ENCODE assay signal across 15 cellular contexts in the genomic region with DNA sequence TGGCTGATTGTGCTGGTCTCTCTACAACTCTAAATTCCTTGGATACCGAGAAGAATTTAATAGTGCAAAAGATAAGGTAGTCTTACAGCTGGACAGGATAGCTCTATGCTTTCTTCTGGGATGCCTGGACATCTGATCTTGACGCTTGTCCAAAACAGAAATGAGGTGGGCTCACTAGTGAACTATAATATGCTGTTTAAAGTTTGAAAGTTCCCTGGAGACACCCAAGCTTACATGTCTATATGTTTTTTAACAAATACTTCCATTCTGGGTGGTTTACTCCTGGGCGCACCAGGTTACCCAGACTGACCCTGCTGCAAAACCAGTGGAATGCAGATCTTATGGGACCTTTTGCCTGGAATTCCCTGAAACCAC.
A peak's percentile ranks its signal among the peaks of the same experiment; 100 is the strongest.
DNase-seq lines count a peak whose midpoint lies in the region; ATAC-seq and TF ChIP-seq lines count a peak whose summit lies in the region.
"Had no signal": no experiment of that assay in that cellular context is flagged by ENCODE, and none has a peak within 500 bp of the region (broad histone marks: within the 10 kb centered on the region; RNA-seq: fewer than 3 reads in every experiment).

No MANE protein-coding gene starts in this region.

- H3K9me3 ChIP-seq in OCI-LY3 (ENCODE audit: insufficient read depth, low read length): no peaks in the 10 kb centered on the region
- H3K9me3 ChIP-seq: A549 had no signal

- no peaks in the 10 kb centered on the region for H3K27me3 Mint-ChIP-seq in Calu3 (ENCODE audit: unreplicated experiment)
- H3K27me3 Mint-ChIP-seq in activated T-cell treated with anti-CD3 and anti-CD28 coated beads, Interleukin-2, amount 50 U/mL, for 4 hours (ENCODE audit: low read depth): no peaks in the 10 kb centered on the region
- H3K27me3 Mint-ChIP-seq in activated CD8-positive, alpha-beta memory T cell treated with anti-CD3 and anti-CD28 coated beads, Interleukin-2, amount 10 ng/mL, durations not matched to agents 7 days and 5 days: no peaks in the 10 kb centered on the region
- H3K27me3 Mint-ChIP-seq: CD4-positive, alpha-beta memory T cell; IgD-negative memory B cell had no signal

- H3K36me3 ChIP-seq in OCI-LY3 (replicated peaks; ENCODE audit: low read depth, low read length): no peaks in the 10 kb centered on the region

- H3K4me3 ChIP-seq in OCI-LY3 (ENCODE audit: low read length): peak overlapping the region; percentile 81

- BruUV-seq in Calu3 (replicated peaks; lab: Mats Ljungman, UMichigan): no TSS peak

- no peak for DNase-seq in Calu3
- no peak for DNase-seq in left lobe of liver (ENCODE audit: low spot score)
- DNase-seq in stimulated activated CD4-positive, alpha-beta T cell treated with anti-CD3 and anti-CD28 coated beads, Interleukin-2, amount 100 ng/mL, for 24 hours: no peak
- no peak for DNase-seq in activated T-cell treated with anti-CD3 and anti-CD28 coated beads, Interleukin-2, amount 50 U/mL, for 4 hours
- no peak for DNase-seq in activated CD8-positive, alpha-beta memory T cell treated with anti-CD3 and anti-CD28 coated beads, Interleukin-2, amount 10 ng/mL, durations not matched to agents 7 days and 5 days
- DNase-seq: CD4-positive, alpha-beta memory T cell; NCI-H146; NCI-H2107; NCI-H226 had no signal

- H3K27ac Mint-ChIP-seq in Calu3 (ENCODE audit: unreplicated experiment): no peak overlapping the region
- no peak overlapping the region for H3K27ac Mint-ChIP-seq in activated CD8-positive, alpha-beta memory T cell treated with anti-CD3 and anti-CD28 coated beads, Interleukin-2, amount 10 ng/mL, durations not matched to agents 7 days and 5 days
- H3K27ac Mint-ChIP-seq: CD4-positive, alpha-beta memory T cell; IgD-negative memory B cell had no signal

- no peaks in the 10 kb centered on the region for H4K20me1 ChIP-seq in OCI-LY3 (ENCODE audit: insufficient read depth, low read length)

- H3K27me3 ChIP-seq in OCI-LY3 (ENCODE audit: low read depth, low read length): no peaks in the 10 kb centered on the region

- intact Hi-C loops in Calu3 (cut with micrococcal nuclease; ENCODE audit: unreplicated experiment): no loop called here

- TF ChIP-seq CTCF in 22Rv1 (IDR thresholded peaks at IDR 0.05) (peak; percentile 78), Calu3 (IDR thresholded peaks at IDR 0.05; ENCODE audit: unreplicated experiment) (no peak), OCI-LY3 (IDR thresholded peaks at IDR 0.05; ENCODE audit: low read depth, low read length) (no peak; the same call in 1 of the 2 replicates)

- peak; percentile 12 for ATAC-seq in left lobe of liver
- ATAC-seq in activated T-cell treated with anti-CD3 and anti-CD28 coated beads, Interleukin-2, amount 50 U/mL, for 4 hours: no peak
- no peak for ATAC-seq in activated CD4-positive, CD25-positive, alpha-beta regulatory T cell treated with anti-CD3 and anti-CD28 coated beads, Interleukin-2, amount 50 U/mL, for 24 hours
- no peak for ATAC-seq in activated CD8-positive, alpha-beta memory T cell treated with anti-CD3 and anti-CD28 coated beads, Interleukin-2, amount 10 ng/mL, durations not matched to agents 7 days and 5 days

- CTCF ChIA-PET in Calu3 (lab: Charles Lee): no interaction called here
- CTCF ChIA-PET in activated CD8-positive, alpha-beta memory T cell treated with anti-CD3 and anti-CD28 coated beads, Interleukin-2, amount 10 ng/mL, durations not matched to agents 7 days and 5 days (lab: Charles Lee): no interaction called here

- H3K36me3 Mint-ChIP-seq in Calu3 (ENCODE audit: insufficient read depth, unreplicated experiment): no peaks in the 10 kb centered on the region
- H3K36me3 Mint-ChIP-seq in activated T-cell treated with anti-CD3 and anti-CD28 coated beads, Interleukin-2, amount 50 U/mL, for 4 hours (ENCODE audit: insufficient read depth): no peaks in the 10 kb centered on the region
- H3K36me3 Mint-ChIP-seq in activated CD8-positive, alpha-beta memory T cell treated with anti-CD3 and anti-CD28 coated beads, Interleukin-2, amount 10 ng/mL, durations not matched to agents 7 days and 5 days: no peaks in the 10 kb centered on the region
- H3K36me3 Mint-ChIP-seq: CD4-positive, alpha-beta memory T cell; IgD-negative memory B cell had no signal

- peaks cover 5% of the 10 kb centered on the region for H3K4me1 ChIP-seq in OCI-LY3 (ENCODE audit: low read length)
- H3K4me1 ChIP-seq: A549 had no signal

- H3K4me3 Mint-ChIP-seq in Calu3 (ENCODE audit: low read depth, unreplicated experiment): peak overlapping the region; percentile 42
- no peak overlapping the region for H3K4me3 Mint-ChIP-seq in activated T-cell treated with anti-CD3 and anti-CD28 coated beads, Interleukin-2, amount 50 U/mL, for 4 hours
- no peak overlapping the region for H3K4me3 Mint-ChIP-seq in activated CD8-positive, alpha-beta memory T cell treated with anti-CD3 and anti-CD28 coated beads, Interleukin-2, amount 10 ng/mL, durations not matched to agents 7 days and 5 days
- H3K4me3 Mint-ChIP-seq: CD4-positive, alpha-beta memory T cell; H9; IgD-negative memory B cell had no signal

- H3K79me2 ChIP-seq in OCI-LY3 (ENCODE audit: low read length): no peaks in the 10 kb centered on the region

- H3K9me3 Mint-ChIP-seq in Calu3 (ENCODE audit: low read depth, unreplicated experiment): peaks cover 17% of the 10 kb centered on the region
- peaks cover 11% of the 10 kb centered on the region for H3K9me3 Mint-ChIP-seq in activated T-cell treated with anti-CD3 and anti-CD28 coated beads, Interleukin-2, amount 50 U/mL, for 4 hours
- H3K9me3 Mint-ChIP-seq in activated CD8-positive, alpha-beta memory T cell treated with anti-CD3 and anti-CD28 coated beads, Interleukin-2, amount 10 ng/mL, durations not matched to agents 7 days and 5 days (ENCODE audit: low read depth): peaks cover 6% of the 10 kb centered on the region
- H3K9me3 Mint-ChIP-seq: H9 had no signal

- H3K4me1 Mint-ChIP-seq in Calu3 (ENCODE audit: low read depth, unreplicated experiment): no peaks in the 10 kb centered on the region
- no peaks in the 10 kb centered on the region for H3K4me1 Mint-ChIP-seq in activated T-cell treated with anti-CD3 and anti-CD28 coated beads, Interleukin-2, amount 50 U/mL, for 4 hours (ENCODE audit: low read depth)
- H3K4me1 Mint-ChIP-seq in activated CD8-positive, alpha-beta memory T cell treated with anti-CD3 and anti-CD28 coated beads, Interleukin-2, amount 10 ng/mL, durations not matched to agents 7 days and 5 days: no peaks in the 10 kb centered on the region
- H3K4me1 Mint-ChIP-seq: CD4-positive, alpha-beta memory T cell had no signal

- no peak overlapping the region for H3K9ac ChIP-seq in OCI-LY3 (ENCODE audit: low read length)

- peak overlapping the region; percentile 91 for H3K4me2 ChIP-seq in OCI-LY3 (ENCODE audit: low read length)

- H2AFZ ChIP-seq in OCI-LY3 (ENCODE audit: low read depth, low read length): peak overlapping the region; percentile 99

- no peak overlapping the region for H3K27ac ChIP-seq in 22Rv1
- no peak overlapping the region for H3K27ac ChIP-seq in OCI-LY3 (ENCODE audit: low read length)
